Comparison of ENCODE assay signal across 1 cellular context in genomic region chr12:23025372-23026021, GRCh38.
TF ChIP-seq lines count a peak whose summit lies in the region.

No MANE protein-coding gene starts in this region.

TF ChIP-seq in WTC11, 78 proteins besides CTCF, POLR2A, EP300 and RAD21 (continued from another document):
- TF ChIP-seq, protein P1, sequence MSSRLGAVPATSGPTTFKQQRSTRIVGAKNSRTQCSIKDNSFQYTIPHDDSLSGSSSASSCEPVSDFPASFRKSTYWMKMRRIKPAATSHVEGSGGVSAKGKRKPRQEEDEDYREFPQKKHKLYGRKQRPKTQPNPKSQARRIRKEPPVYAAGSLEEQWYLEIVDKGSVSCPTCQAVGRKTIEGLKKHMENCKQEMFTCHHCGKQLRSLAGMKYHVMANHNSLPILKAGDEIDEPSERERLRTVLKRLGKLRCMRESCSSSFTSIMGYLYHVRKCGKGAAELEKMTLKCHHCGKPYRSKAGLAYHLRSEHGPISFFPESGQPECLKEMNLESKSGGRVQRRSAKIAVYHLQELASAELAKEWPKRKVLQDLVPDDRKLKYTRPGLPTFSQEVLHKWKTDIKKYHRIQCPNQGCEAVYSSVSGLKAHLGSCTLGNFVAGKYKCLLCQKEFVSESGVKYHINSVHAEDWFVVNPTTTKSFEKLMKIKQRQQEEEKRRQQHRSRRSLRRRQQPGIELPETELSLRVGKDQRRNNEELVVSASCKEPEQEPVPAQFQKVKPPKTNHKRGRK (CRISPR knock-in tag; IDR thresholded peaks at IDR 0.05; ENCODE audit: borderline replicate concordance), result no peak
- TF ChIP-seq HMGA2 (CRISPR knock-in tag; IDR thresholded peaks at IDR 0.05) (no peak), MYBL2 (CRISPR knock-in tag; IDR thresholded peaks at IDR 0.05) (no peak), NFE2L1 (CRISPR knock-in tag; IDR thresholded peaks at IDR 0.05) (no peak), E2F5 (CRISPR knock-in tag; IDR thresholded peaks at IDR 0.05) (no peak), GABPB1 (CRISPR knock-in tag; IDR thresholded peaks at IDR 0.05) (no peak), ZNF671 (CRISPR knock-in tag; IDR thresholded peaks at IDR 0.05) (no peak), NR1H2 (CRISPR knock-in tag; IDR thresholded peaks at IDR 0.05) (no peak), MXD4 (CRISPR knock-in tag; IDR thresholded peaks at IDR 0.05; ENCODE audit: borderline replicate concordance) (no peak)
- TF ChIP-seq, protein P2, sequence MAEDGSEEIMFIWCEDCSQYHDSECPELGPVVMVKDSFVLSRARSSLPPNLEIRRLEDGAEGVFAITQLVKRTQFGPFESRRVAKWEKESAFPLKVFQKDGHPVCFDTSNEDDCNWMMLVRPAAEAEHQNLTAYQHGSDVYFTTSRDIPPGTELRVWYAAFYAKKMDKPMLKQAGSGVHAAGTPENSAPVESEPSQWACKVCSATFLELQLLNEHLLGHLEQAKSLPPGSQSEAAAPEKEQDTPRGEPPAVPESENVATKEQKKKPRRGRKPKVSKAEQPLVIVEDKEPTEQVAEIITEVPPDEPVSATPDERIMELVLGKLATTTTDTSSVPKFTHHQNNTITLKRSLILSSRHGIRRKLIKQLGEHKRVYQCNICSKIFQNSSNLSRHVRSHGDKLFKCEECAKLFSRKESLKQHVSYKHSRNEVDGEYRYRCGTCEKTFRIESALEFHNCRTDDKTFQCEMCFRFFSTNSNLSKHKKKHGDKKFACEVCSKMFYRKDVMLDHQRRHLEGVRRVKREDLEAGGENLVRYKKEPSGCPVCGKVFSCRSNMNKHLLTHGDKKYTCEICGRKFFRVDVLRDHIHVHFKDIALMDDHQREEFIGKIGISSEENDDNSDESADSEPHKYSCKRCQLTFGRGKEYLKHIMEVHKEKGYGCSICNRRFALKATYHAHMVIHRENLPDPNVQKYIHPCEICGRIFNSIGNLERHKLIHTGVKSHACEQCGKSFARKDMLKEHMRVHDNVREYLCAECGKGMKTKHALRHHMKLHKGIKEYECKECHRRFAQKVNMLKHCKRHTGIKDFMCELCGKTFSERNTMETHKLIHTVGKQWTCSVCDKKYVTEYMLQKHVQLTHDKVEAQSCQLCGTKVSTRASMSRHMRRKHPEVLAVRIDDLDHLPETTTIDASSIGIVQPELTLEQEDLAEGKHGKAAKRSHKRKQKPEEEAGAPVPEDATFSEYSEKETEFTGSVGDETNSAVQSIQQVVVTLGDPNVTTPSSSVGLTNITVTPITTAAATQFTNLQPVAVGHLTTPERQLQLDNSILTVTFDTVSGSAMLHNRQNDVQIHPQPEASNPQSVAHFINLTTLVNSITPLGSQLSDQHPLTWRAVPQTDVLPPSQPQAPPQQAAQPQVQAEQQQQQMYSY (CRISPR knock-in tag; IDR thresholded peaks at IDR 0.05), result no peak
